ENCODE assay signal across 22 cellular contexts in genomic region chr21:29213513-29214385, GRCh38.
"Had no signal": no experiment of that assay in that cellular context is flagged by ENCODE, and none has a peak within 500 bp of the region (broad histone marks: within the 10 kb centered on the region; RNA-seq: fewer than 3 reads in every experiment).

No MANE protein-coding gene starts in this region.

- H3K27me3 ChIP-seq: esophagus muscularis mucosa, gastrocnemius medialis, heart right ventricle, neural progenitor cell, ovary, suprapubic skin, thyroid gland, uterus had no signal

- H3K9ac ChIP-seq: neural progenitor cell had no signal

- H3K27me3 Mint-ChIP-seq: memory B cell, type B pancreatic cell had no signal

- H3K4me3 ChIP-seq: esophagus muscularis mucosa, gastrocnemius medialis, heart right ventricle, left ventricle myocardium inferior, lower lobe of right lung, neural progenitor cell, ovary, smooth muscle cell, suprapubic skin, thyroid gland, uterus had no signal

- DNase-seq: effector memory CD8-positive, alpha-beta T cell; gastrocnemius medialis; heart right ventricle; islet precursor cell; left ventricle myocardium inferior; lower lobe of right lung; midbrain; nucleus accumbens; ovary; right cardiac atrium; stimulated activated CD4-positive, alpha-beta T cell treated with anti-CD3 and anti-CD28 coated beads, Interleukin-2, amount 100 ng/mL, for 48 hours; stimulated activated naive CD8-positive, alpha-beta T cell treated with anti-CD3 and anti-CD28 coated beads, Interleukin-15, Interleukin-2, amounts not matched to agents 100 U/mL and 50 U/mL, for 24 hours; thyroid gland; uterus had no signal

- H3K36me3 Mint-ChIP-seq: memory B cell; natural killer cell treated with Interleukin-12 subunit alpha and Interleukin-12 subunit beta and Interleukin-15 and Interleukin-18, amount 100 ng/mL, for 72 hours; neural progenitor cell; type B pancreatic cell had no signal

- H3K9me3 ChIP-seq: esophagus muscularis mucosa, gastrocnemius medialis, heart right ventricle, left ventricle myocardium inferior, lower lobe of right lung, ovary, suprapubic skin, thyroid gland, uterus had no signal

- ATAC-seq: effector memory CD8-positive, alpha-beta T cell; gastrocnemius medialis; lower lobe of right lung; right cardiac atrium; stimulated activated naive CD8-positive, alpha-beta T cell treated with anti-CD3 and anti-CD28 coated beads, Interleukin-15, Interleukin-2, amounts not matched to agents 100 U/mL and 50 U/mL, for 24 hours had no signal

- H3K9me3 Mint-ChIP-seq: effector memory CD8-positive, alpha-beta T cell; natural killer cell treated with Interleukin-12 subunit alpha and Interleukin-12 subunit beta and Interleukin-15 and Interleukin-18, amount 100 ng/mL, for 72 hours; neural progenitor cell had no signal

- H3K27ac Mint-ChIP-seq: effector memory CD8-positive, alpha-beta T cell; memory B cell; natural killer cell treated with Interleukin-12 subunit alpha and Interleukin-12 subunit beta and Interleukin-15 and Interleukin-18, amount 100 ng/mL, for 72 hours; neural progenitor cell; type B pancreatic cell had no signal

- H3K4me2 ChIP-seq: neural progenitor cell, smooth muscle cell had no signal

- H3K27ac ChIP-seq: epithelial cell of prostate, esophagus muscularis mucosa, gastrocnemius medialis, heart right ventricle, left ventricle myocardium inferior, lower lobe of right lung, neural progenitor cell, ovary, suprapubic skin, thyroid gland, uterus had no signal

- H2AFZ ChIP-seq: neural progenitor cell had no signal

- H3K4me3 Mint-ChIP-seq: effector memory CD8-positive, alpha-beta T cell; memory B cell; natural killer cell treated with Interleukin-12 subunit alpha and Interleukin-12 subunit beta and Interleukin-15 and Interleukin-18, amount 100 ng/mL, for 72 hours; neural progenitor cell; type B pancreatic cell had no signal

- H3K4me1 Mint-ChIP-seq: memory B cell, neural progenitor cell had no signal

- H3K4me1 ChIP-seq: gastrocnemius medialis, lower lobe of right lung, neural progenitor cell, thyroid gland, uterus had no signal

- H3K36me3 ChIP-seq: esophagus muscularis mucosa, gastrocnemius medialis, heart right ventricle, left ventricle myocardium inferior, lower lobe of right lung, neural progenitor cell, ovary, suprapubic skin, thyroid gland, uterus had no signal
